Comparison of ENCODE assay signal across 29 cellular contexts in the genomic region with DNA sequence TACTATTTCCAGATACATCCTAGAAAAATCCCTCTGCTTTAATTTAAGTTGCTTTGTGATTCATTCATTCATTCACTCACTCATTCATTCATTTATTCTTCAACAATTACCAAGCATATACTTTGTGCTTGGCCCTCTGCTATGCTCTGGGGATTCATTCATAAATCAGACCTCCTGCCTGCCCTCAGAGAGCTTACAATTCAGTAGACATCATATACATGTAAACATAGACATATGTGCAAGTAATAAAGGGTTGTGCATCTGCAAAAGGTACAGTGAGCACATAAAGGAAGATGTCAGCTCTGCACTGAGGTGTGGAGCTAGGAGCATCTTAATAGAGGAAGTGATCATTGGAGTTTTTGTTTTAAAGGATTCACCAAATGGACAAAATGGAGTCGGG.
"Had no signal": no experiment of that assay in that cellular context is flagged by ENCODE, and none has a peak within 500 bp of the region (broad histone marks: within the 10 kb centered on the region; RNA-seq: fewer than 3 reads in every experiment).

No MANE protein-coding gene starts in this region.

- H3K27me3 Mint-ChIP-seq: stimulated activated memory B cell treated with anti-CD40 and anti-IgM and Interleukin-4, amounts not matched to agents 10 μg/mL and 1 μg/mL and 100 μg/mL, for 72 hours; stimulated activated naive CD8-positive, alpha-beta T cell treated with anti-CD3 and anti-CD28 coated beads, Interleukin-15, amount 100 ng/mL, for 72 hours; type B pancreatic cell had no signal

- H3K4me1 ChIP-seq: suprapubic skin, testis, thyroid gland, tibial artery, tibial nerve, upper lobe of left lung, upper lobe of right lung, uterus, vagina had no signal

- H3K9me3 Mint-ChIP-seq: stimulated activated effector memory CD8-positive, alpha-beta T cell treated with anti-CD3 and anti-CD28 coated beads, Interleukin-12 subunit alpha, Interleukin-12 subunit beta, amount 100 ng/mL, for 72 hours; stimulated activated naive CD8-positive, alpha-beta T cell treated with anti-CD3 and anti-CD28 coated beads, Interleukin-15, amount 100 ng/mL, for 72 hours; stimulated activated naive CD8-positive, alpha-beta T cell treated with anti-CD3 and anti-CD28 coated beads, Interleukin-15, Interleukin-2, amounts not matched to agents 100 ng/mL and 50 ng/mL, for 24 hours had no signal

- H3K27ac ChIP-seq: stomach, suprapubic skin, testis, thoracic aorta, thyroid gland, tibial artery, tibial nerve, transverse colon, upper lobe of left lung, upper lobe of right lung, uterus, vagina had no signal

- ATAC-seq: stimulated activated effector memory CD8-positive, alpha-beta T cell treated with anti-CD3 and anti-CD28 coated beads, Interleukin-12 subunit alpha, Interleukin-12 subunit beta, amount 100 ng/mL, for 72 hours; stimulated activated memory B cell treated with anti-CD40 and anti-IgM and Interleukin-4, amounts not matched to agents 10 μg/mL and 1 μg/mL and 100 μg/mL, for 72 hours; stimulated activated naive B cell treated with anti-CD40 and anti-IgM and Interleukin-4, amounts not matched to agents 10 μg/mL and 1 μg/mL and 100 μg/mL, for 72 hours; stimulated activated naive CD8-positive, alpha-beta T cell treated with anti-CD3 and anti-CD28 coated beads, Interleukin-15, amount 100 ng/mL, for 72 hours; stimulated activated naive CD8-positive, alpha-beta T cell treated with anti-CD3 and anti-CD28 coated beads, Interleukin-15, Interleukin-2, amounts not matched to agents 100 U/mL and 50 U/mL, for 24 hours; upper lobe of right lung had no signal

- FAIRE-seq: urothelium cell line had no signal

- H3K27me3 ChIP-seq: stomach, suprapubic skin, testis, thyroid gland, tibial artery, tibial nerve, transverse colon, upper lobe of left lung, upper lobe of right lung, uterus, vagina had no signal

- H3K4me3 ChIP-seq: stomach, suprapubic skin, testis, thoracic aorta, thyroid gland, tibial artery, tibial nerve, transverse colon, upper lobe of left lung, upper lobe of right lung, uterus, vagina had no signal

- H3K36me3 ChIP-seq: stomach, suprapubic skin, thoracic aorta, thyroid gland, tibial artery, tibial nerve, transverse colon, upper lobe of left lung, upper lobe of right lung, uterus, vagina had no signal

- DNase-seq: stimulated activated CD4-positive, alpha-beta T cell treated with anti-CD3 and anti-CD28 coated beads, Interleukin-2, amount 100 ng/mL, for 48 hours; stimulated activated CD4-positive, alpha-beta T cell treated with anti-CD3 and anti-CD28 coated beads, Interleukin-4, amount 100 ng/mL, for 1 hour; stimulated activated CD4-positive, alpha-beta T cell treated with anti-CD3 and anti-CD28 coated beads, Interleukin-4, amount 100 ng/mL, for 24 hours; stimulated activated CD4-positive, alpha-beta T cell treated with anti-CD3 and anti-CD28 coated beads, Interleukin-4, amount 100 ng/mL, for 4 hours; stimulated activated CD8-positive, alpha-beta memory T cell treated with anti-CD3 and anti-CD28 coated beads, Interleukin-4, amount 100 ng/mL, for 48 hours; stimulated activated naive B cell treated with anti-CD40 and anti-IgM and Interleukin-4, amounts not matched to agents 10 μg/mL and 1 μg/mL and 100 μg/mL, for 72 hours; stimulated activated naive CD4-positive, alpha-beta T cell; stimulated activated naive CD4-positive, alpha-beta T cell treated with Interleukin-2 at 50 U/mL for 16 hours; stimulated activated naive CD8-positive, alpha-beta T cell treated with anti-CD3 and anti-CD28 coated beads, Interleukin-15, amount 100 ng/mL, for 72 hours; stimulated activated naive CD8-positive, alpha-beta T cell treated with anti-CD3 and anti-CD28 coated beads, Interleukin-15, Interleukin-2, amounts not matched to agents 100 U/mL and 50 U/mL, for 24 hours; stomach; substantia nigra; testis; thyroid gland; tibial artery; transverse colon; trophoblast cell; upper lobe of left lung; upper lobe of right lung; uterus had no signal

- H3K36me3 Mint-ChIP-seq: stimulated activated effector memory CD8-positive, alpha-beta T cell treated with anti-CD3 and anti-CD28 coated beads, Interleukin-12 subunit alpha, Interleukin-12 subunit beta, amount 100 ng/mL, for 72 hours; stimulated activated memory B cell treated with anti-CD40 and anti-IgM and Interleukin-4, amounts not matched to agents 10 μg/mL and 1 μg/mL and 100 μg/mL, for 72 hours; stimulated activated naive B cell treated with anti-CD40 and anti-IgM and Interleukin-4, amounts not matched to agents 10 μg/mL and 1 μg/mL and 100 μg/mL, for 72 hours; type B pancreatic cell had no signal

- H3K9me3 ChIP-seq: stomach, suprapubic skin, testis, thoracic aorta, thyroid gland, tibial artery, tibial nerve, transverse colon, upper lobe of left lung, upper lobe of right lung, uterus, vagina had no signal

- H3K27ac Mint-ChIP-seq: stimulated activated effector memory CD8-positive, alpha-beta T cell treated with anti-CD3 and anti-CD28 coated beads, Interleukin-12 subunit alpha, Interleukin-12 subunit beta, amount 100 ng/mL, for 72 hours; stimulated activated memory B cell treated with anti-CD40 and anti-IgM and Interleukin-4, amounts not matched to agents 10 μg/mL and 1 μg/mL and 100 μg/mL, for 72 hours; stimulated activated naive B cell treated with anti-CD40 and anti-IgM and Interleukin-4, amounts not matched to agents 10 μg/mL and 1 μg/mL and 100 μg/mL, for 72 hours; stimulated activated naive CD8-positive, alpha-beta T cell treated with anti-CD3 and anti-CD28 coated beads, Interleukin-15, amount 100 ng/mL, for 72 hours; stimulated activated naive CD8-positive, alpha-beta T cell treated with anti-CD3 and anti-CD28 coated beads, Interleukin-15, Interleukin-2, amounts not matched to agents 100 ng/mL and 50 ng/mL, for 24 hours; type B pancreatic cell had no signal

- H3K4me3 Mint-ChIP-seq: stimulated activated effector memory CD8-positive, alpha-beta T cell treated with anti-CD3 and anti-CD28 coated beads, Interleukin-12 subunit alpha, Interleukin-12 subunit beta, amount 100 ng/mL, for 72 hours; stimulated activated memory B cell treated with anti-CD40 and anti-IgM and Interleukin-4, amounts not matched to agents 10 μg/mL and 1 μg/mL and 100 μg/mL, for 72 hours; stimulated activated naive B cell treated with anti-CD40 and anti-IgM and Interleukin-4, amounts not matched to agents 10 μg/mL and 1 μg/mL and 100 μg/mL, for 72 hours; stimulated activated naive CD8-positive, alpha-beta T cell treated with anti-CD3 and anti-CD28 coated beads, Interleukin-15, amount 100 ng/mL, for 72 hours; stimulated activated naive CD8-positive, alpha-beta T cell treated with anti-CD3 and anti-CD28 coated beads, Interleukin-15, Interleukin-2, amounts not matched to agents 100 ng/mL and 50 ng/mL, for 24 hours; type B pancreatic cell had no signal

- H3K4me1 Mint-ChIP-seq: stimulated activated effector memory CD8-positive, alpha-beta T cell treated with anti-CD3 and anti-CD28 coated beads, Interleukin-12 subunit alpha, Interleukin-12 subunit beta, amount 100 ng/mL, for 72 hours; stimulated activated memory B cell treated with anti-CD40 and anti-IgM and Interleukin-4, amounts not matched to agents 10 μg/mL and 1 μg/mL and 100 μg/mL, for 72 hours; stimulated activated naive CD8-positive, alpha-beta T cell treated with anti-CD3 and anti-CD28 coated beads, Interleukin-15, amount 100 ng/mL, for 72 hours had no signal
